Comparison of ENCODE assay signal across 1 cellular context in genomic region chr10:103658049-103658577, GRCh38.
TF ChIP-seq lines count a peak whose summit lies in the region.

No MANE protein-coding gene starts in this region.

TF ChIP-seq in HepG2, 621 proteins besides CTCF, POLR2A, EP300 and RAD21 (continued from another document and continues in another):
- TF ChIP-seq SNAPC4 (CRISPR knock-in tag; IDR thresholded peaks at IDR 0.05) (no peak), ZNF292 (CRISPR knock-in tag; IDR thresholded peaks at IDR 0.05; ENCODE audit: borderline replicate concordance, low read depth) (no peak), BATF2 (CRISPR knock-in tag; IDR thresholded peaks at IDR 0.05) (no peak), BCL6 (CRISPR knock-in tag; IDR thresholded peaks at IDR 0.05) (peak; percentile 55; the same call in 1 of the 2 replicates), SOX6 (IDR thresholded peaks at IDR 0.05) (no peak), SOX6 (CRISPR knock-in tag; IDR thresholded peaks at IDR 0.05) (peak; percentile 91), ZKSCAN5 (CRISPR knock-in tag; IDR thresholded peaks at IDR 0.05) (no peak), ZNF552 (CRISPR knock-in tag; IDR thresholded peaks at IDR 0.05; ENCODE audit: borderline replicate concordance) (no peak), PRPF4 (IDR thresholded peaks at IDR 0.05; ENCODE audit: low read depth, low read length, poor library complexity, severe bottlenecking) (no peak), CBFB (CRISPR knock-in tag; IDR thresholded peaks at IDR 0.05) (peak; percentile 56; the same call in 1 of the 2 replicates), NFIC (IDR thresholded peaks at IDR 0.05; ENCODE audit: low read length) (no peak), MAFK (conservative IDR thresholded peaks at IDR 0.05 in 1 of 2, IDR thresholded peaks at IDR 0.05 in 1 of 2; ENCODE audit: low read length in 2 of 2) (no peak), NR2F1 (CRISPR knock-in tag; IDR thresholded peaks at IDR 0.05) (0 out of 4 replicates have a peak, but pooled peaks of 1 of the 2 experiments have one; percentile 21), ZBTB38 (CRISPR knock-in tag; IDR thresholded peaks at IDR 0.05) (no peak), HCFC1 (IDR thresholded peaks at IDR 0.05; ENCODE audit: low read depth, low read length) (no peak), HDAC6 (IDR thresholded peaks at IDR 0.05; ENCODE audit: low read depth, low read length) (no peak), ZNF251 (CRISPR knock-in tag; IDR thresholded peaks at IDR 0.05) (no peak), AGO1 (IDR thresholded peaks at IDR 0.05; ENCODE audit: low read depth, low read length, poor library complexity, severe bottlenecking) (no peak), ZKSCAN8 (CRISPR knock-in tag; IDR thresholded peaks at IDR 0.05; ENCODE audit: borderline replicate concordance) (0 out of 2 replicates have a peak, but pooled peaks have one; percentile 12), FUBP1 (CRISPR knock-in tag; IDR thresholded peaks at IDR 0.05; ENCODE audit: borderline replicate concordance) (no peak), RBAK (CRISPR knock-in tag; IDR thresholded peaks at IDR 0.05) (no peak), LCORL (IDR thresholded peaks at IDR 0.05) (no peak), LCORL (CRISPR knock-in tag; IDR thresholded peaks at IDR 0.05) (no peak), NKX3-1 (CRISPR knock-in tag; IDR thresholded peaks at IDR 0.05) (no peak), FOXK2 (IDR thresholded peaks at IDR 0.05) (no peak), KLF6 (CRISPR knock-in tag; IDR thresholded peaks at IDR 0.05) (no peak), ZNF530 (CRISPR knock-in tag; IDR thresholded peaks at IDR 0.05; ENCODE audit: low read depth) (0 out of 2 replicates have a peak, but pooled peaks have one; percentile 61)
- TF ChIP-seq, protein P1, sequence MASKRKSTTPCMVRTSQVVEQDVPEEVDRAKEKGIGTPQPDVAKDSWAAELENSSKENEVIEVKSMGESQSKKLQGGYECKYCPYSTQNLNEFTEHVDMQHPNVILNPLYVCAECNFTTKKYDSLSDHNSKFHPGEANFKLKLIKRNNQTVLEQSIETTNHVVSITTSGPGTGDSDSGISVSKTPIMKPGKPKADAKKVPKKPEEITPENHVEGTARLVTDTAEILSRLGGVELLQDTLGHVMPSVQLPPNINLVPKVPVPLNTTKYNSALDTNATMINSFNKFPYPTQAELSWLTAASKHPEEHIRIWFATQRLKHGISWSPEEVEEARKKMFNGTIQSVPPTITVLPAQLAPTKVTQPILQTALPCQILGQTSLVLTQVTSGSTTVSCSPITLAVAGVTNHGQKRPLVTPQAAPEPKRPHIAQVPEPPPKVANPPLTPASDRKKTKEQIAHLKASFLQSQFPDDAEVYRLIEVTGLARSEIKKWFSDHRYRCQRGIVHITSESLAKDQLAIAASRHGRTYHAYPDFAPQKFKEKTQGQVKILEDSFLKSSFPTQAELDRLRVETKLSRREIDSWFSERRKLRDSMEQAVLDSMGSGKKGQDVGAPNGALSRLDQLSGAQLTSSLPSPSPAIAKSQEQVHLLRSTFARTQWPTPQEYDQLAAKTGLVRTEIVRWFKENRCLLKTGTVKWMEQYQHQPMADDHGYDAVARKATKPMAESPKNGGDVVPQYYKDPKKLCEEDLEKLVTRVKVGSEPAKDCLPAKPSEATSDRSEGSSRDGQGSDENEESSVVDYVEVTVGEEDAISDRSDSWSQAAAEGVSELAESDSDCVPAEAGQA (IDR thresholded peaks at IDR 0.05; ENCODE audit: low read depth): no peak
- TF ChIP-seq, protein P1 (CRISPR knock-in tag; IDR thresholded peaks at IDR 0.05; ENCODE audit: borderline replicate concordance): no peak
- TF ChIP-seq, protein P2, sequence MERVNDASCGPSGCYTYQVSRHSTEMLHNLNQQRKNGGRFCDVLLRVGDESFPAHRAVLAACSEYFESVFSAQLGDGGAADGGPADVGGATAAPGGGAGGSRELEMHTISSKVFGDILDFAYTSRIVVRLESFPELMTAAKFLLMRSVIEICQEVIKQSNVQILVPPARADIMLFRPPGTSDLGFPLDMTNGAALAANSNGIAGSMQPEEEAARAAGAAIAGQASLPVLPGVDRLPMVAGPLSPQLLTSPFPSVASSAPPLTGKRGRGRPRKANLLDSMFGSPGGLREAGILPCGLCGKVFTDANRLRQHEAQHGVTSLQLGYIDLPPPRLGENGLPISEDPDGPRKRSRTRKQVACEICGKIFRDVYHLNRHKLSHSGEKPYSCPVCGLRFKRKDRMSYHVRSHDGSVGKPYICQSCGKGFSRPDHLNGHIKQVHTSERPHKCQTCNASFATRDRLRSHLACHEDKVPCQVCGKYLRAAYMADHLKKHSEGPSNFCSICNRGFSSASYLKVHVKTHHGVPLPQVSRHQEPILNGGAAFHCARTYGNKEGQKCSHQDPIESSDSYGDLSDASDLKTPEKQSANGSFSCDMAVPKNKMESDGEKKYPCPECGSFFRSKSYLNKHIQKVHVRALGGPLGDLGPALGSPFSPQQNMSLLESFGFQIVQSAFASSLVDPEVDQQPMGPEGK (CRISPR knock-in tag; IDR thresholded peaks at IDR 0.05): peak; percentile 76
- TF ChIP-seq, protein P3, sequence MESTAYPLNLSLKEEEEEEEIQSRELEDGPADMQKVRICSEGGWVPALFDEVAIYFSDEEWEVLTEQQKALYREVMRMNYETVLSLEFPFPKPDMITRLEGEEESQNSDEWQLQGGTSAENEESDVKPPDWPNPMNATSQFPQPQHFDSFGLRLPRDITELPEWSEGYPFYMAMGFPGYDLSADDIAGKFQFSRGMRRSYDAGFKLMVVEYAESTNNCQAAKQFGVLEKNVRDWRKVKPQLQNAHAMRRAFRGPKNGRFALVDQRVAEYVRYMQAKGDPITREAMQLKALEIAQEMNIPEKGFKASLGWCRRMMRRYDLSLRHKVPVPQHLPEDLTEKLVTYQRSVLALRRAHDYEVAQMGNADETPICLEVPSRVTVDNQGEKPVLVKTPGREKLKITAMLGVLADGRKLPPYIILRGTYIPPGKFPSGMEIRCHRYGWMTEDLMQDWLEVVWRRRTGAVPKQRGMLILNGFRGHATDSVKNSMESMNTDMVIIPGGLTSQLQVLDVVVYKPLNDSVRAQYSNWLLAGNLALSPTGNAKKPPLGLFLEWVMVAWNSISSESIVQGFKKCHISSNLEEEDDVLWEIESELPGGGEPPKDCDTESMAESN (CRISPR knock-in tag; conservative IDR thresholded peaks at IDR 0.05): peak; percentile 92
- TF ChIP-seq, protein P4, sequence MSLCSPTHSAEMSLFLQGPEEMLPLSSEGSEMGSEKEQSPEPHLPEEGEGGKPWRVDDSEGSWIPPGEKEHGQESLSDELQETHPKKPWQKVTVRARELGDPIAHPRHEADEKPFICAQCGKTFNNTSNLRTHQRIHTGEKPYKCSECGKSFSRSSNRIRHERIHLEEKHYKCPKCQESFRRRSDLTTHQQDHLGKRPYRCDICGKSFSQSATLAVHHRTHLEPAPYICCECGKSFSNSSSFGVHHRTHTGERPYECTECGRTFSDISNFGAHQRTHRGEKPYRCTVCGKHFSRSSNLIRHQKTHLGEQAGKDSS (CRISPR knock-in tag; IDR thresholded peaks at IDR 0.05; ENCODE audit: borderline replicate concordance, low read depth): no peak
- TF ChIP-seq, protein P5, sequence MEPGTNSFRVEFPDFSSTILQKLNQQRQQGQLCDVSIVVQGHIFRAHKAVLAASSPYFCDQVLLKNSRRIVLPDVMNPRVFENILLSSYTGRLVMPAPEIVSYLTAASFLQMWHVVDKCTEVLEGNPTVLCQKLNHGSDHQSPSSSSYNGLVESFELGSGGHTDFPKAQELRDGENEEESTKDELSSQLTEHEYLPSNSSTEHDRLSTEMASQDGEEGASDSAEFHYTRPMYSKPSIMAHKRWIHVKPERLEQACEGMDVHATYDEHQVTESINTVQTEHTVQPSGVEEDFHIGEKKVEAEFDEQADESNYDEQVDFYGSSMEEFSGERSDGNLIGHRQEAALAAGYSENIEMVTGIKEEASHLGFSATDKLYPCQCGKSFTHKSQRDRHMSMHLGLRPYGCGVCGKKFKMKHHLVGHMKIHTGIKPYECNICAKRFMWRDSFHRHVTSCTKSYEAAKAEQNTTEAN (CRISPR knock-in tag; conservative IDR thresholded peaks at IDR 0.05): no peak
- TF ChIP-seq, protein P6, sequence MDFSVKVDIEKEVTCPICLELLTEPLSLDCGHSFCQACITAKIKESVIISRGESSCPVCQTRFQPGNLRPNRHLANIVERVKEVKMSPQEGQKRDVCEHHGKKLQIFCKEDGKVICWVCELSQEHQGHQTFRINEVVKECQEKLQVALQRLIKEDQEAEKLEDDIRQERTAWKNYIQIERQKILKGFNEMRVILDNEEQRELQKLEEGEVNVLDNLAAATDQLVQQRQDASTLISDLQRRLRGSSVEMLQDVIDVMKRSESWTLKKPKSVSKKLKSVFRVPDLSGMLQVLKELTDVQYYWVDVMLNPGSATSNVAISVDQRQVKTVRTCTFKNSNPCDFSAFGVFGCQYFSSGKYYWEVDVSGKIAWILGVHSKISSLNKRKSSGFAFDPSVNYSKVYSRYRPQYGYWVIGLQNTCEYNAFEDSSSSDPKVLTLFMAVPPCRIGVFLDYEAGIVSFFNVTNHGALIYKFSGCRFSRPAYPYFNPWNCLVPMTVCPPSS (IDR thresholded peaks at IDR 0.05): no peak
- TF ChIP-seq, protein P7, sequence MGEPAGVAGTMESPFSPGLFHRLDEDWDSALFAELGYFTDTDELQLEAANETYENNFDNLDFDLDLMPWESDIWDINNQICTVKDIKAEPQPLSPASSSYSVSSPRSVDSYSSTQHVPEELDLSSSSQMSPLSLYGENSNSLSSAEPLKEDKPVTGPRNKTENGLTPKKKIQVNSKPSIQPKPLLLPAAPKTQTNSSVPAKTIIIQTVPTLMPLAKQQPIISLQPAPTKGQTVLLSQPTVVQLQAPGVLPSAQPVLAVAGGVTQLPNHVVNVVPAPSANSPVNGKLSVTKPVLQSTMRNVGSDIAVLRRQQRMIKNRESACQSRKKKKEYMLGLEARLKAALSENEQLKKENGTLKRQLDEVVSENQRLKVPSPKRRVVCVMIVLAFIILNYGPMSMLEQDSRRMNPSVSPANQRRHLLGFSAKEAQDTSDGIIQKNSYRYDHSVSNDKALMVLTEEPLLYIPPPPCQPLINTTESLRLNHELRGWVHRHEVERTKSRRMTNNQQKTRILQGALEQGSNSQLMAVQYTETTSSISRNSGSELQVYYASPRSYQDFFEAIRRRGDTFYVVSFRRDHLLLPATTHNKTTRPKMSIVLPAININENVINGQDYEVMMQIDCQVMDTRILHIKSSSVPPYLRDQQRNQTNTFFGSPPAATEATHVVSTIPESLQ (CRISPR knock-in tag; conservative IDR thresholded peaks at IDR 0.05): no peak
